Comparison of ENCODE assay signal across 2 cellular contexts in genomic region chr2:176682278-176682677, GRCh38.
TF ChIP-seq lines count a peak whose summit lies in the region.

No MANE protein-coding gene starts in this region.

TF ChIP-seq in IMR-90, 13 proteins besides CTCF, POLR2A, EP300 and RAD21:
- TF ChIP-seq MAFK (IDR thresholded peaks at IDR 0.05; ENCODE audit: low read depth, low read length) (no peak), USF2 (IDR thresholded peaks at IDR 0.05; ENCODE audit: low read depth, low read length) (no peak), CHD1 (IDR thresholded peaks at IDR 0.05; ENCODE audit: low read depth, low read length) (no peak), CEBPB (IDR thresholded peaks at IDR 0.05; ENCODE audit: low read depth, low read length) (peak; percentile 42; the same call in 1 of the 2 replicates), RCOR1 (IDR thresholded peaks at IDR 0.05; ENCODE audit: insufficient replicate concordance, low read length) (no peak), ELK1 (IDR thresholded peaks at IDR 0.05; ENCODE audit: borderline replicate concordance, low read depth, low read length) (no peak), MXI1 (IDR thresholded peaks at IDR 0.05; ENCODE audit: borderline replicate concordance, low read depth, low read length) (no peak), SMC3 (IDR thresholded peaks at IDR 0.05; ENCODE audit: low read depth, low read length) (no peak)

TF ChIP-seq in H1, 55 proteins besides CTCF, POLR2A, EP300 and RAD21:
- no peak for TF ChIP-seq RNF2 (IDR thresholded peaks at IDR 0.05; ENCODE audit: borderline replicate concordance, low read depth, low read length, missing control alignments, poor library complexity, severe bottlenecking)
- no peak for TF ChIP-seq HDAC2 (IDR thresholded peaks at IDR 0.05; ENCODE audit: borderline replicate concordance in 1 of 2, low read depth in 2 of 2, low read length in 2 of 2)
- no peak for TF ChIP-seq TAF7 (optimal IDR thresholded peaks at IDR 0.05; ENCODE audit: borderline replicate concordance, low read depth, low read length)
- TF ChIP-seq KDM4A (IDR thresholded peaks at IDR 0.05; ENCODE audit: low read depth, low read length, severe bottlenecking): no peak
- no peak for TF ChIP-seq RXRA (IDR thresholded peaks at IDR 0.05; ENCODE audit: insufficient read depth, low read depth, low read length)
- no peak for TF ChIP-seq JUN (IDR thresholded peaks at IDR 0.05; ENCODE audit: low read depth, low read length)
- no peak for TF ChIP-seq NANOG (IDR thresholded peaks at IDR 0.05; ENCODE audit: insufficient read depth, low read depth, low read length, poor library complexity, severe bottlenecking)
- peak; percentile 34; the same call in 1 of the 2 replicates for TF ChIP-seq CEBPB (IDR thresholded peaks at IDR 0.05; ENCODE audit: low read depth, low read length)
